Comparison of ENCODE assay signal across 29 cellular contexts in genomic region chr2:150627526-150627925, GRCh38.
"Had no signal": no experiment of that assay in that cellular context is flagged by ENCODE, and none has a peak within 500 bp of the region (broad histone marks: within the 10 kb centered on the region; RNA-seq: fewer than 3 reads in every experiment).

No MANE protein-coding gene starts in this region.

- H3K4me1 ChIP-seq: left lung, psoas muscle, sigmoid colon, suprapubic skin, transverse colon, upper lobe of right lung, uterus had no signal

- H3K36me3 ChIP-seq: heart right ventricle, left lung, ovary, sigmoid colon, suprapubic skin, transverse colon, upper lobe of right lung, uterus had no signal

- ATAC-seq: heart right ventricle; left cardiac atrium; left lung; mucosa of descending colon; naive thymus-derived CD4-positive, alpha-beta T cell; psoas muscle; right cardiac atrium; stimulated activated naive B cell treated with anti-CD40 and anti-IgM and Interleukin-4, amounts not matched to agents 10 μg/mL and 1 μg/mL and 100 μg/mL, for 72 hours; upper lobe of right lung had no signal

- H3K9me3 Mint-ChIP-seq: stimulated activated naive B cell treated with anti-CD40 and anti-IgM and Interleukin-4, amounts not matched to agents 10 μg/mL and 1 μg/mL and 100 μg/mL, for 72 hours had no signal

- H3K27me3 Mint-ChIP-seq: stimulated activated naive B cell treated with anti-CD40 and anti-IgM and Interleukin-4, amounts not matched to agents 10 μg/mL and 1 μg/mL and 100 μg/mL, for 72 hours; stimulated activated naive CD8-positive, alpha-beta T cell treated with anti-CD3 and anti-CD28 coated beads, Interleukin-15, Interleukin-2, amounts not matched to agents 100 ng/mL and 50 ng/mL, for 24 hours had no signal

- H3K27me3 ChIP-seq: heart right ventricle, left lung, ovary, sigmoid colon, suprapubic skin, transverse colon, upper lobe of right lung, uterus had no signal

- H3K27ac ChIP-seq: dorsolateral prefrontal cortex, heart right ventricle, left lung, ovary, psoas muscle, sigmoid colon, suprapubic skin, transverse colon, upper lobe of right lung, uterus had no signal

- H3K9me3 ChIP-seq: heart right ventricle, left lung, mucosa of descending colon, ovary, psoas muscle, sigmoid colon, suprapubic skin, transverse colon, upper lobe of right lung, uterus had no signal

- H3K4me3 Mint-ChIP-seq: mesothelial cell of epicardium; naive thymus-derived CD4-positive, alpha-beta T cell; nephron; stimulated activated naive B cell treated with anti-CD40 and anti-IgM and Interleukin-4, amounts not matched to agents 10 μg/mL and 1 μg/mL and 100 μg/mL, for 72 hours; stimulated activated naive CD8-positive, alpha-beta T cell treated with anti-CD3 and anti-CD28 coated beads, Interleukin-15, Interleukin-2, amounts not matched to agents 100 ng/mL and 50 ng/mL, for 24 hours had no signal

- DNase-seq: cortex of kidney; dorsolateral prefrontal cortex; effector CD4-positive, alpha-beta T cell; foreskin melanocyte; glutamatergic neuron; heart right ventricle; hippocampal formation; left cardiac atrium; left lung; mesenchymal stem cell; mucosa of descending colon; naive thymus-derived CD4-positive, alpha-beta T cell; nucleus accumbens; ovary; posterior cingulate gyrus; psoas muscle; right cardiac atrium; sigmoid colon; stimulated activated CD4-positive, alpha-beta T cell treated with anti-CD3 and anti-CD28 coated beads, Interleukin-15, amount 100 ng/mL, for 24 hours; stimulated activated CD4-positive, alpha-beta T cell treated with anti-CD3 and anti-CD28 coated beads, Interleukin-2, amount 100 ng/mL, for 48 hours; stimulated activated naive B cell treated with anti-CD40 and anti-IgM and Interleukin-4, amounts not matched to agents 10 μg/mL and 1 μg/mL and 100 μg/mL, for 72 hours; transverse colon; upper lobe of right lung; uterus had no signal

- H3K27ac Mint-ChIP-seq: mesothelial cell of epicardium; naive thymus-derived CD4-positive, alpha-beta T cell; stimulated activated naive B cell treated with anti-CD40 and anti-IgM and Interleukin-4, amounts not matched to agents 10 μg/mL and 1 μg/mL and 100 μg/mL, for 72 hours; stimulated activated naive CD8-positive, alpha-beta T cell treated with anti-CD3 and anti-CD28 coated beads, Interleukin-15, Interleukin-2, amounts not matched to agents 100 ng/mL and 50 ng/mL, for 24 hours had no signal

- H3K36me3 Mint-ChIP-seq: mesothelial cell of epicardium; naive thymus-derived CD4-positive, alpha-beta T cell; stimulated activated naive B cell treated with anti-CD40 and anti-IgM and Interleukin-4, amounts not matched to agents 10 μg/mL and 1 μg/mL and 100 μg/mL, for 72 hours had no signal

- H3K4me3 ChIP-seq: dorsolateral prefrontal cortex, heart right ventricle, left lung, mucosa of descending colon, ovary, psoas muscle, sigmoid colon, skin epidermis, suprapubic skin, transverse colon, upper lobe of right lung, uterus had no signal
